ENCODE assay signal across 8 cellular contexts in genomic region chr3:167406876-167407492, GRCh38. TPM values are rescaled to one million over a fixed set of nuclear protein-coding genes. Genes with fewer than 3 reads are reported as not detected.
DNase-seq lines count a peak whose midpoint lies in the region; ATAC-seq and TF ChIP-seq lines count a peak whose summit lies in the region.

No MANE protein-coding gene starts in this region.

- in situ Hi-C loops in brain microvascular endothelial cell (cut with HindIII; ENCODE audit: low pct_ligation_motif_present, low sequenced_read_pairs), result no loop called here

- H3K27me3 ChIP-seq in brain microvascular endothelial cell (replicated peaks), result no peaks in the 10 kb centered on the region
- H3K27me3 ChIP-seq in kidney epithelial cell (ENCODE audit: control insufficient read depth, insufficient read depth, low read length), result no peaks in the 10 kb centered on the region

- no peak for ATAC-seq in HG03571 (IDR thresholded peaks at IDR 0.05; ENCODE audit: unreplicated experiment)
- ATAC-seq in HG03025 (IDR thresholded peaks at IDR 0.05; ENCODE audit: low FRiP score, unreplicated experiment), result no peak
- no peak for ATAC-seq in HG02852 (IDR thresholded peaks at IDR 0.05; ENCODE audit: unreplicated experiment)

- DNase-seq in D341Med (ENCODE audit: low spot score) (peak; percentile 74), HEK293T (ENCODE audit: extremely low spot score) (peak; percentile 59), NCI-H510A treated with DMSO at 0.1 percent for 48 hours (lab: John Stamatoyannopoulos, UW) (peak; percentile 62), brain microvascular endothelial cell (peak; percentile 61), kidney epithelial cell (ENCODE audit: low read depth) (peak; percentile 48)

- TF ChIP-seq CTCF in brain microvascular endothelial cell (IDR thresholded peaks at IDR 0.05; ENCODE audit: low read depth, low read length, missing control alignments) (peak; percentile 57), kidney epithelial cell (IDR thresholded peaks at IDR 0.05; ENCODE audit: insufficient read depth, low read length, poor library complexity, severe bottlenecking) (peak; percentile 69)

- no peak overlapping the region for H3K4me3 ChIP-seq in brain microvascular endothelial cell (ENCODE audit: low read depth, low read length)
- H3K4me3 ChIP-seq in kidney epithelial cell (ENCODE audit: low read depth, low read length), result no peak overlapping the region

- no peak overlapping the region for H3K27ac ChIP-seq in brain microvascular endothelial cell

- POLR2A ChIA-PET in HEK293T (lab: Yijun Ruan, JAX), result no interaction called here

- CTCF ChIA-PET in HEK293T (lab: Yijun Ruan, JAX), result no interaction called here

- H3K36me3 ChIP-seq in brain microvascular endothelial cell (replicated peaks) (no peaks in the 10 kb centered on the region), kidney epithelial cell (ENCODE audit: control insufficient read depth, insufficient read depth, low read length) (no peaks in the 10 kb centered on the region)

TF ChIP-seq in HEK293T, 16 proteins besides CTCF, POLR2A, EP300 and RAD21:
- TF ChIP-seq BHLHE40 (IDR thresholded peaks at IDR 0.05; ENCODE audit: borderline replicate concordance) (no peak), TARDBP (IDR thresholded peaks at IDR 0.05) (no peak), ZNF384 (IDR thresholded peaks at IDR 0.05) (no peak), FOXK2 (IDR thresholded peaks at IDR 0.05) (no peak), NFRKB (IDR thresholded peaks at IDR 0.05) (no peak), HDGF (IDR thresholded peaks at IDR 0.05; ENCODE audit: borderline replicate concordance) (no peak), ARNT (IDR thresholded peaks at IDR 0.05) (no peak), PKNOX1 (IDR thresholded peaks at IDR 0.05) (no peak), FOXA1 (IDR thresholded peaks at IDR 0.05) (no peak), SUZ12 (IDR thresholded peaks at IDR 0.05) (no peak), CTBP1 (IDR thresholded peaks at IDR 0.05; ENCODE audit: borderline replicate concordance) (no peak), ELF4 (IDR thresholded peaks at IDR 0.05) (no peak), L3MBTL2 (conservative IDR thresholded peaks at IDR 0.05) (no peak)

RNA-seq across cellular contexts. Expression of gene ZBBX, which starts 26.9 kb away (rescaled TPM):
- total RNA-seq in kidney epithelial cell, result 1.1 and 3.5 TPM in 2 replicates
